ENCODE assay signal across 1 cellular context in genomic region chrX:107825698-107826285, GRCh38.
TF ChIP-seq lines count a peak whose summit lies in the region.

MID2 (plus strand) TSS chrX:107825866; CDS start chrX:107826427, 561 bp downstream.

TF ChIP-seq in HEK293, 187 proteins besides CTCF, POLR2A, EP300 and RAD21 (continued from another document):
- TF ChIP-seq ZNF26 (tag by site-specific recombination; IDR thresholded peaks at IDR 0.05): no peak
- no peak for TF ChIP-seq ZNF292 (tag by site-specific recombination; IDR thresholded peaks at IDR 0.05; ENCODE audit: borderline replicate concordance, low read depth)
- TF ChIP-seq KLF7 (tag by site-specific recombination; IDR thresholded peaks at IDR 0.05; ENCODE audit: borderline replicate concordance): no peak
- no peak for TF ChIP-seq ZNF157 (tag by site-specific recombination; IDR thresholded peaks at IDR 0.05)
- TF ChIP-seq ZNF624 (tag by site-specific recombination; IDR thresholded peaks at IDR 0.05): no peak
- TF ChIP-seq EGR2 (tag by site-specific recombination; IDR thresholded peaks at IDR 0.05; ENCODE audit: low read depth): 0 out of 2 replicates have a peak, but pooled peaks have one; percentile 30
- peak; percentile 63 for TF ChIP-seq ZNF335 (tag by site-specific recombination; conservative IDR thresholded peaks at IDR 0.05)
- TF ChIP-seq ZNF280C (tag by site-specific recombination; IDR thresholded peaks at IDR 0.05): no peak
- peak; percentile 53; the same call in 1 of the 2 replicates for TF ChIP-seq ZNF76 (tag by site-specific recombination; IDR thresholded peaks at IDR 0.05; ENCODE audit: borderline replicate concordance, low read depth)
- no peak for TF ChIP-seq ZSCAN5A (tag by site-specific recombination; IDR thresholded peaks at IDR 0.05)
- TF ChIP-seq ZNF692 (tag by site-specific recombination; IDR thresholded peaks at IDR 0.05): peak; percentile 25; the same call in 1 of the 2 replicates
- peak; percentile 69 for TF ChIP-seq FEZF1 (tag by site-specific recombination; IDR thresholded peaks at IDR 0.05)
- no peak for TF ChIP-seq BCL6B (tag by site-specific recombination; IDR thresholded peaks at IDR 0.05)
- no peak for TF ChIP-seq ZNF133 (tag by site-specific recombination; IDR thresholded peaks at IDR 0.05)
